ENCODE assay signal across 1 cellular context in the genomic region with DNA sequence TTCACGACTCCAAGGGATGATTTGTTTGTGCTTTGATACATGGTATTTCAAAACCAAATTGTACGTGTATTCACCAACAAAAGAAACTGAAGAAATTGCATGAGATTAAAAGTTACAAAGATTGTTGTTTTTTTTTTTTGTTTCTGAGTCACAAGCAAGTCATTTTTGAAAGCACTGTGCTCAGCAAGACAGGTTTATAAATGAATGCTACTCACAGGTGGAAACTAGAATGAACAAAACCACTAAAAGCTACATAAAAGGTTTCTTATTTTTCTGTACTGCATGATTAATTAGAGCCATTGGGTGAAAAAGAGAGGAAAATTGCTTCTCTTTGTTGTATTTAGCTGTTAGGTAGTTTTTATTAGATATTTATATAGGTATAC.
TF ChIP-seq lines count a peak whose summit lies in the region.

No MANE protein-coding gene starts in this region.

TF ChIP-seq in IMR-90, 13 proteins besides CTCF, POLR2A, EP300 and RAD21:
- TF ChIP-seq CEBPB (IDR thresholded peaks at IDR 0.05; ENCODE audit: low read depth, low read length) = no peak
- TF ChIP-seq BHLHE40 (IDR thresholded peaks at IDR 0.05; ENCODE audit: low read depth, low read length) = no peak
- TF ChIP-seq FOS (IDR thresholded peaks at IDR 0.05; ENCODE audit: low read depth, low read length) = no peak
- no peak for TF ChIP-seq MAFK (IDR thresholded peaks at IDR 0.05; ENCODE audit: low read depth, low read length)
- TF ChIP-seq SMC3 (IDR thresholded peaks at IDR 0.05; ENCODE audit: low read depth, low read length) = no peak
- no peak for TF ChIP-seq RCOR1 (IDR thresholded peaks at IDR 0.05; ENCODE audit: insufficient replicate concordance, low read length)
- TF ChIP-seq MXI1 (IDR thresholded peaks at IDR 0.05; ENCODE audit: borderline replicate concordance, low read depth, low read length) = no peak
- TF ChIP-seq, protein P1, sequence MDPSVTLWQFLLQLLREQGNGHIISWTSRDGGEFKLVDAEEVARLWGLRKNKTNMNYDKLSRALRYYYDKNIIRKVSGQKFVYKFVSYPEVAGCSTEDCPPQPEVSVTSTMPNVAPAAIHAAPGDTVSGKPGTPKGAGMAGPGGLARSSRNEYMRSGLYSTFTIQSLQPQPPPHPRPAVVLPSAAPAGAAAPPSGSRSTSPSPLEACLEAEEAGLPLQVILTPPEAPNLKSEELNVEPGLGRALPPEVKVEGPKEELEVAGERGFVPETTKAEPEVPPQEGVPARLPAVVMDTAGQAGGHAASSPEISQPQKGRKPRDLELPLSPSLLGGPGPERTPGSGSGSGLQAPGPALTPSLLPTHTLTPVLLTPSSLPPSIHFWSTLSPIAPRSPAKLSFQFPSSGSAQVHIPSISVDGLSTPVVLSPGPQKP (IDR thresholded peaks at IDR 0.05; ENCODE audit: borderline replicate concordance, low read depth, low read length) = no peak
- TF ChIP-seq MAZ (IDR thresholded peaks at IDR 0.05; ENCODE audit: borderline replicate concordance, low read depth, low read length) = no peak
- TF ChIP-seq, protein P2, sequence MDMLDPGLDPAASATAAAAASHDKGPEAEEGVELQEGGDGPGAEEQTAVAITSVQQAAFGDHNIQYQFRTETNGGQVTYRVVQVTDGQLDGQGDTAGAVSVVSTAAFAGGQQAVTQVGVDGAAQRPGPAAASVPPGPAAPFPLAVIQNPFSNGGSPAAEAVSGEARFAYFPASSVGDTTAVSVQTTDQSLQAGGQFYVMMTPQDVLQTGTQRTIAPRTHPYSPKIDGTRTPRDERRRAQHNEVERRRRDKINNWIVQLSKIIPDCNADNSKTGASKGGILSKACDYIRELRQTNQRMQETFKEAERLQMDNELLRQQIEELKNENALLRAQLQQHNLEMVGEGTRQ (IDR thresholded peaks at IDR 0.05; ENCODE audit: low read depth, low read length) = no peak
- TF ChIP-seq NFE2L2 (IDR thresholded peaks at IDR 0.05; ENCODE audit: low read depth, low read length) = no peak
- TF ChIP-seq RFX5 (IDR thresholded peaks at IDR 0.05; ENCODE audit: low read depth, low read length) = no peak
- TF ChIP-seq CHD1 (IDR thresholded peaks at IDR 0.05; ENCODE audit: low read depth, low read length) = no peak
